In the genomic region with DNA sequence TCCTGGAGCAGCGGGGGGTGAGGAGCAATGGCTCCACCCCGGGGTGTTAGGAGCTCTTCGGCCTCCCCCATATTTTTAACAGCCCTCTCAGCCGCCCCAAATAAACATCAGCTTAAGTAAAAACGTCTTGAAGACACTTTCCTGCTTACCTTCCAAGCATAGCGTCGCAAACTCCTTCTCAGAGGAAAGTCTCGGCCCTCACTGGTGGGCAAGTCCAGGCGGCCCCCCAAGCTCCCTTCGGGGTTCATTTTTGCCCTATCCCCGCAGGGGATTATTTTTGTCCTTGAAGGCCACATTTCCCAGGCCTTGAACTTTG, we compare ENCODE assay signal across 8 cellular contexts. TPM values are rescaled to one million over a fixed set of nuclear protein-coding genes. Genes with fewer than 3 reads are reported as not detected.
DNase-seq lines count a peak whose midpoint lies in the region; ATAC-seq and TF ChIP-seq lines count a peak whose summit lies in the region.

No MANE protein-coding gene starts in this region.

- peak overlapping the region; percentile 59 to 70 for H3K27ac ChIP-seq in testis

- peaks cover 44% of the 10 kb centered on the region for H3K36me3 Mint-ChIP-seq in activated CD4-positive, alpha-beta T cell treated with anti-CD3 and anti-CD28 coated beads, Interleukin-2, amount 10 ng/mL, durations not matched to agents 7 days and 5 days (ENCODE audit: low read depth)
- peaks cover 44% of the 10 kb centered on the region for H3K36me3 Mint-ChIP-seq in activated CD8-positive, alpha-beta T cell treated with anti-CD3 and anti-CD28 coated beads, Interleukin-2, amount 10 ng/mL, durations not matched to agents 7 days and 5 days (ENCODE audit: low read depth)

- no peak for TF ChIP-seq POLR2A in testis (IDR thresholded peaks at IDR 0.05)

- no peaks in the 10 kb centered on the region for H3K27me3 Mint-ChIP-seq in activated CD4-positive, alpha-beta T cell treated with anti-CD3 and anti-CD28 coated beads, Interleukin-2, amount 10 ng/mL, durations not matched to agents 7 days and 5 days
- no peaks in the 10 kb centered on the region for H3K27me3 Mint-ChIP-seq in activated CD8-positive, alpha-beta T cell treated with anti-CD3 and anti-CD28 coated beads, Interleukin-2, amount 10 ng/mL, durations not matched to agents 7 days and 5 days (ENCODE audit: low read depth)

- peak overlapping the region; percentile 90 for H3K4me3 Mint-ChIP-seq in activated CD4-positive, alpha-beta T cell treated with anti-CD3 and anti-CD28 coated beads, Interleukin-2, amount 10 ng/mL, durations not matched to agents 7 days and 5 days
- peak overlapping the region; percentile 93 for H3K4me3 Mint-ChIP-seq in activated CD8-positive, alpha-beta T cell treated with anti-CD3 and anti-CD28 coated beads, Interleukin-2, amount 10 ng/mL, durations not matched to agents 7 days and 5 days

- peak overlapping the region; percentile 64 for H3K4me3 ChIP-seq in kidney epithelial cell (ENCODE audit: low read depth, low read length)
- peak overlapping the region; percentile 63 to 64 for H3K4me3 ChIP-seq in testis

- H3K9me3 Mint-ChIP-seq in activated CD4-positive, alpha-beta T cell treated with anti-CD3 and anti-CD28 coated beads, Interleukin-2, amount 10 ng/mL, durations not matched to agents 7 days and 5 days: no peaks in the 10 kb centered on the region
- H3K9me3 Mint-ChIP-seq in activated CD8-positive, alpha-beta T cell treated with anti-CD3 and anti-CD28 coated beads, Interleukin-2, amount 10 ng/mL, durations not matched to agents 7 days and 5 days (ENCODE audit: insufficient read depth): no peaks in the 10 kb centered on the region

- no peaks in the 10 kb centered on the region for H3K27me3 ChIP-seq in kidney epithelial cell (ENCODE audit: control insufficient read depth, insufficient read depth, low read length)
- H3K27me3 ChIP-seq in testis: no peaks in the 10 kb centered on the region

- WGBS in testis, 2 donors: 14 to 16% methylated on average over 10 to 11 of the region's 11 CpGs

- CTCF ChIA-PET in activated CD4-positive, alpha-beta T cell treated with anti-CD3 and anti-CD28 coated beads, Interleukin-2, amount 10 ng/mL, durations not matched to agents 7 days and 5 days (lab: Charles Lee): interaction anchor here (0.5 to 0.6 kb wide), 2 partner anchors 11 to 38 kb away, joined by 3 to 4 read pairs; no protein-coding TSS in a partner anchor
- CTCF ChIA-PET in activated CD8-positive, alpha-beta T cell treated with anti-CD3 and anti-CD28 coated beads, Interleukin-2, amount 10 ng/mL, durations not matched to agents 7 days and 5 days (lab: Charles Lee): interaction anchor here (0.7 to 1.5 kb wide), 11 partner anchors 9 to 915 kb away, joined by 3 to 7 read pairs (median 3); no protein-coding TSS in a partner anchor

- H3K4me1 ChIP-seq in testis: peaks cover 54% of the 10 kb centered on the region

- no peak for ATAC-seq in activated CD8-positive, alpha-beta T cell treated with anti-CD3 and anti-CD28 coated beads, Interleukin-2, amount 10 ng/mL, durations not matched to agents 7 days and 5 days
- ATAC-seq in GM18517 (IDR thresholded peaks at IDR 0.05; ENCODE audit: unreplicated experiment): no peak

- no peaks in the 10 kb centered on the region for H3K9me3 ChIP-seq in testis

- no peaks in the 10 kb centered on the region for H3K36me3 ChIP-seq in kidney epithelial cell (ENCODE audit: control insufficient read depth, insufficient read depth, low read length)
- no peaks in the 10 kb centered on the region for H3K36me3 ChIP-seq in testis (ENCODE audit: low read depth, missing control alignments)

- H3K4me1 Mint-ChIP-seq in activated CD4-positive, alpha-beta T cell treated with anti-CD3 and anti-CD28 coated beads, Interleukin-2, amount 10 ng/mL, durations not matched to agents 7 days and 5 days: peaks cover 59% of the 10 kb centered on the region
- peaks cover 60% of the 10 kb centered on the region for H3K4me1 Mint-ChIP-seq in activated CD8-positive, alpha-beta T cell treated with anti-CD3 and anti-CD28 coated beads, Interleukin-2, amount 10 ng/mL, durations not matched to agents 7 days and 5 days (ENCODE audit: low read depth)

- DNase-seq in activated CD4-positive, alpha-beta T cell treated with anti-CD3 and anti-CD28 coated beads, Interleukin-2, amount 10 ng/mL, durations not matched to agents 7 days and 5 days: peak; percentile 28
- no peak for DNase-seq in activated CD4-positive, alpha-beta T cell treated with anti-CD3 and anti-CD28 coated beads for 48 hours
- peak; percentile 39 for DNase-seq in activated CD8-positive, alpha-beta T cell treated with anti-CD3 and anti-CD28 coated beads, Interleukin-2, amount 10 ng/mL, durations not matched to agents 7 days and 5 days
- DNase-seq in kidney epithelial cell (ENCODE audit: low read depth): no peak
- DNase-seq in testis: no peak
- no peak for DNase-seq in SHP77 treated with DMSO at 0.1 percent for 48 hours (lab: John Stamatoyannopoulos, UW)
- no peak for DNase-seq in ecto neural progenitor cell (ENCODE audit: low spot score)

- intact Hi-C loops in testis (cut with DNase I; ENCODE audit: low total_unique reads): loop anchor here (10.0 kb wide), 1 partner anchor 53 kb away; no protein-coding TSS in a partner anchor

- TF ChIP-seq CTCF in kidney epithelial cell (IDR thresholded peaks at IDR 0.05; ENCODE audit: insufficient read depth, low read length, poor library complexity, severe bottlenecking): no peak
- TF ChIP-seq CTCF in testis (IDR thresholded peaks at IDR 0.05): no peak

- POLR2A ChIA-PET in activated CD4-positive, alpha-beta T cell treated with anti-CD3 and anti-CD28 coated beads, Interleukin-2, amount 10 ng/mL, durations not matched to agents 7 days and 5 days (lab: Charles Lee): interaction anchor here (0.8 kb wide), 1 partner anchor 141 kb away, joined by 5 read pairs; no protein-coding TSS in a partner anchor
- POLR2A ChIA-PET in activated CD8-positive, alpha-beta T cell treated with anti-CD3 and anti-CD28 coated beads, Interleukin-2, amount 10 ng/mL, durations not matched to agents 7 days and 5 days (lab: Charles Lee): interaction anchor here (0.7 to 2.0 kb wide), 14 partner anchors 10 to 1767 kb away, joined by 3 to 19 read pairs (median 4); no protein-coding TSS in a partner anchor

- peak overlapping the region; percentile 86 for H3K27ac Mint-ChIP-seq in activated CD4-positive, alpha-beta T cell treated with anti-CD3 and anti-CD28 coated beads, Interleukin-2, amount 10 ng/mL, durations not matched to agents 7 days and 5 days
- H3K27ac Mint-ChIP-seq in activated CD8-positive, alpha-beta T cell treated with anti-CD3 and anti-CD28 coated beads, Interleukin-2, amount 10 ng/mL, durations not matched to agents 7 days and 5 days: peak overlapping the region; percentile 95

RNA-seq across cellular contexts. Expression of a gene that starts 0.9 kb away (rescaled TPM):
- 10 to 100 TPM; 97.3 to 98.8 TPM for total RNA-seq in activated CD4-positive, alpha-beta T cell treated with anti-CD3 and anti-CD28 coated beads, Interleukin-2, amount 10 ng/mL, durations not matched to agents 7 days and 5 days
- total RNA-seq in activated CD8-positive, alpha-beta T cell treated with anti-CD3 and anti-CD28 coated beads, Interleukin-2, amount 10 ng/mL, durations not matched to agents 7 days and 5 days: 10 to 100 TPM; 53.8 to 57.1 TPM
- total RNA-seq in kidney epithelial cell: 42.8 and 53.5 TPM in 2 replicates
- total RNA-seq in testis: 100 to 1,000 TPM; 108 to 114 TPM
- 69.6 TPM for polyA plus RNA-seq in testis (ENCODE audit: insufficient read depth, low read depth, low replicate concordance)

RNA-seq across cellular contexts. Expression of a gene that starts 41.0 kb away (rescaled TPM):
- total RNA-seq in activated CD4-positive, alpha-beta T cell treated with anti-CD3 and anti-CD28 coated beads, Interleukin-2, amount 10 ng/mL, durations not matched to agents 7 days and 5 days: 10 to 100 TPM; 37.5 to 37.9 TPM
- total RNA-seq in activated CD8-positive, alpha-beta T cell treated with anti-CD3 and anti-CD28 coated beads, Interleukin-2, amount 10 ng/mL, durations not matched to agents 7 days and 5 days: 10 to 100 TPM; 35.0 to 37.2 TPM
- total RNA-seq in kidney epithelial cell (42.9 and 53.8 TPM in 2 replicates), testis (100 to 1,000 TPM; 111 to 157 TPM)
- 292 TPM for polyA plus RNA-seq in testis (ENCODE audit: insufficient read depth, low read depth, low replicate concordance)

Comparison
In these comparisons a context has a peak if more than half of its experiments do, and no peak if none do; other contexts are left out.
1. DNase-seq: peak in activated CD4-positive, alpha-beta T cell treated with anti-CD3 and anti-CD28 coated beads, Interleukin-2, amount 10 ng/mL, durations not matched to agents 7 days and 5 days (single experiment) and activated CD8-positive, alpha-beta T cell treated with anti-CD3 and anti-CD28 coated beads, Interleukin-2, amount 10 ng/mL, durations not matched to agents 7 days and 5 days (single experiment); none in activated CD4-positive, alpha-beta T cell treated with anti-CD3 and anti-CD28 coated beads for 48 hours (single experiment), kidney epithelial cell (single experiment), testis (single experiment), SHP77 treated with DMSO at 0.1 percent for 48 hours (single experiment) and ecto neural progenitor cell (single experiment).